14 cellular contexts compared by ENCODE assay signal in genomic region chr5:141881886-141882285, GRCh38. TPM values are rescaled to one million over a fixed set of nuclear protein-coding genes. Genes with fewer than 3 reads are reported as not detected.
DNase-seq lines count a peak whose midpoint lies in the region; ATAC-seq and TF ChIP-seq lines count a peak whose summit lies in the region.
"Had no signal": no experiment of that assay in that cellular context is flagged by ENCODE, and none has a peak within 500 bp of the region (broad histone marks: within the 10 kb centered on the region; RNA-seq: fewer than 3 reads in every experiment).

No MANE protein-coding gene starts in this region.

- H3K9ac ChIP-seq in mesendoderm (ENCODE audit: low read length) = no peak overlapping the region

- no peak overlapping the region for H2AK5ac ChIP-seq in mesendoderm (ENCODE audit: low read length)

- no peak overlapping the region for H2BK5ac ChIP-seq in mesendoderm (ENCODE audit: low read length)

- TF ChIP-seq POLR2A in transverse colon (IDR thresholded peaks at IDR 0.05) (no peak), thyroid gland (IDR thresholded peaks at IDR 0.05) (no peak)

- H3K79me2 ChIP-seq in mesendoderm (ENCODE audit: control insufficient read depth, insufficient read depth, low read length) = peaks cover 7% of the 10 kb centered on the region

- intact Hi-C loops in heart right ventricle (cut with DNase I) = loop anchor here in 9 of 10 donors (2.0 to 10.0 kb wide), 14 partner anchors 33 to 200 kb away; partner anchors contain the start of genes PCDH12 (in 6 of the 9), ARAP3 (in 1 of the 9), DELE1 (in 1 of the 9) and RNF14 (in 1 of the 9)
- intact Hi-C loops in cardiac septum (cut with DNase I) = loop anchor here (2.0 to 5.0 kb wide), 3 partner anchors 40 to 119 kb away; partner anchors contain the start of genes DELE1 and PCDH12
- intact Hi-C loops in dorsolateral prefrontal cortex (cut with DNase I) = loop anchor here (2.0 to 5.0 kb wide), 4 partner anchors 33 to 80 kb away; partner anchors contain the start of gene DELE1 (in 1 of the 2)
- intact Hi-C loops in transverse colon (cut with DNase I; ENCODE audit: low total_unique reads) = no loop called here
- intact Hi-C loops in thyroid gland (cut with DNase I) = loop anchor here (10.0 kb wide), 1 partner anchor 73 kb away; the partner anchor contains the start of gene PCDH12

- TF ChIP-seq EP300 in transverse colon (IDR thresholded peaks at IDR 0.05; ENCODE audit: low read depth) = no peak

- H3K18ac ChIP-seq in mesendoderm (ENCODE audit: low read length) = no peak overlapping the region

- H3K4me3 ChIP-seq in heart right ventricle (peak overlapping the region in 1 of 10 donors; percentile 12), dorsolateral prefrontal cortex (peak overlapping the region in 26 of 59 donors; percentile 3 to 92 (median 62)), mesendoderm (ENCODE audit: low read length) (no peak overlapping the region), transverse colon (no peak overlapping the region), thyroid gland (replicated peaks in 1 of 3) (no peak overlapping the region)
- H3K4me3 ChIP-seq: thoracic aorta had no signal

- H4K8ac ChIP-seq in mesendoderm (ENCODE audit: low read depth, low read length) = no peak overlapping the region

- no peaks in the 10 kb centered on the region for H3K36me3 ChIP-seq in heart right ventricle
- no peaks in the 10 kb centered on the region for H3K36me3 ChIP-seq in mesendoderm (ENCODE audit: control insufficient read depth, insufficient read depth, low read length)
- no peaks in the 10 kb centered on the region for H3K36me3 ChIP-seq in transverse colon
- no peaks in the 10 kb centered on the region for H3K36me3 ChIP-seq in thyroid gland
- H3K36me3 ChIP-seq: thoracic aorta had no signal

- no peak for TF ChIP-seq CTCF in heart right ventricle (IDR thresholded peaks at IDR 0.05)
- no peak for TF ChIP-seq CTCF in dorsolateral prefrontal cortex (IDR thresholded peaks at IDR 0.05 in 54 of 56, conservative IDR thresholded peaks at IDR 0.05 in 2 of 56; ENCODE audit: low read depth in 1 of 56, partially characterized antibody in 56 of 56)
- TF ChIP-seq CTCF in transverse colon (IDR thresholded peaks at IDR 0.05) = no peak
- no peak for TF ChIP-seq CTCF in thyroid gland (IDR thresholded peaks at IDR 0.05)

- H3K79me1 ChIP-seq in mesendoderm (ENCODE audit: low read length) = peaks cover 5% of the 10 kb centered on the region

- no peak for ATAC-seq in heart right ventricle
- no peak for ATAC-seq in GM21737 (IDR thresholded peaks at IDR 0.05; ENCODE audit: unreplicated experiment)
- ATAC-seq: Panc1 had no signal

- no peak overlapping the region for H3K23ac ChIP-seq in mesendoderm (ENCODE audit: low read length)

- no peak overlapping the region for H3K4ac ChIP-seq in mesendoderm (ENCODE audit: low read depth, low read length)

- no peak overlapping the region for H3K4me2 ChIP-seq in mesendoderm (ENCODE audit: low read length)

- H4K5ac ChIP-seq in mesendoderm (ENCODE audit: low read length) = no peak overlapping the region

- H3K27me3 ChIP-seq in heart right ventricle (peaks cover 8 to 86% (median 45%) of the 10 kb centered on the region in 7 donors), dorsolateral prefrontal cortex (no peaks in the 10 kb centered on the region), mesendoderm (ENCODE audit: insufficient read depth, low read length, poor library complexity) (no peaks in the 10 kb centered on the region), transverse colon (peaks cover 41% of the 10 kb centered on the region), thyroid gland (no peaks in the 10 kb centered on the region)

- H2BK120ac ChIP-seq in mesendoderm (ENCODE audit: low read depth, low read length) = no peak overlapping the region

- WGBS in heart right ventricle, 2 donors = 28 to 29% methylated on average over 4 of the region's 4 CpGs
- WGBS in mesendoderm (ENCODE audit: extremely low coverage, insufficient coverage, low lambda C conversion rate) = no CpG with 5 or more reads among the region's 4 CpGs
- WGBS in transverse colon (ENCODE audit: low coverage in 1 of 2), 2 donors = 36 to 86% methylated on average over 1 to 4 of the region's 4 CpGs
- 24 to 27% methylated on average over 4 of the region's 4 CpGs for WGBS in thyroid gland, 2 donors

- H3K56ac ChIP-seq in mesendoderm (ENCODE audit: low read length) = no peak overlapping the region

- H3K4me1 ChIP-seq in heart right ventricle = peaks cover 5 to 65% (median 45%) of the 10 kb centered on the region in 9 donors
- peaks cover 17% of the 10 kb centered on the region for H3K4me1 ChIP-seq in mesendoderm (ENCODE audit: control insufficient read depth, low read depth, low read length)
- H3K4me1 ChIP-seq in transverse colon = peaks cover under 1 to 29% (median 12%) of the 10 kb centered on the region in 4 donors
- H3K4me1 ChIP-seq in thyroid gland = peaks cover 11 to 15% of the 10 kb centered on the region in 2 donors

- no peak for DNase-seq in heart right ventricle
- DNase-seq in cardiac septum (ENCODE audit: low spot score) = no peak
- DNase-seq in dorsolateral prefrontal cortex = peak in 1 of 10 donors; percentile 31
- peak; percentile 80 for DNase-seq in mesendoderm
- no peak for DNase-seq in transverse colon
- DNase-seq in thyroid gland = no peak
- DNase-seq in amygdala (lab: John Stamatoyannopoulos, UW) = no peak
- DNase-seq: activated naive CD4-positive, alpha-beta T cell; effector CD4-positive, alpha-beta T cell; GF-D8 had no signal

- H2BK15ac ChIP-seq in mesendoderm (replicated peaks; ENCODE audit: low read depth) = no peak overlapping the region

- H3K27ac ChIP-seq in heart right ventricle (peak overlapping the region; percentile 50 to 97 (median 86)), dorsolateral prefrontal cortex (peak overlapping the region; percentile 90 to 99 (median 98)), mesendoderm (ENCODE audit: low read depth, low read length) (peak overlapping the region; percentile 17), transverse colon (peak overlapping the region in 3 of 4 donors; percentile 11 to 51 (median 23)), thyroid gland (no peak overlapping the region)

- H3K9me3 ChIP-seq in heart right ventricle (no peaks in the 10 kb centered on the region), transverse colon (no peaks in the 10 kb centered on the region), thyroid gland (no peaks in the 10 kb centered on the region)
- H3K9me3 ChIP-seq: thoracic aorta had no signal

- in situ Hi-C loops in transverse colon (cut with MboI; ENCODE audit: low pct_ligation_motif_present in 1 of 4, low pct_unique_long_range_greater_than_20kb in 1 of 4, low sequenced_read_pairs in 3 of 4) = loop anchor here (5.0 to 10.0 kb wide), 5 partner anchors 73 to 180 kb away; partner anchors contain the start of gene PCDH12 (in 2 of the 4)

RNA-seq across cellular contexts. Expression of gene PCDH1, which starts 3.7 kb away (rescaled TPM):
- total RNA-seq in heart right ventricle (10 to 100 TPM in 9 of 10 donors, 1 to 10 TPM in 1; 8.4 to 45.8 (median 17.9) TPM), cardiac septum (16.9 TPM), dorsolateral prefrontal cortex (100 to 1,000 TPM in 12 of 120 experiments, 10 to 100 TPM in 108; 37.8 to 132 (median 87.1) TPM), transverse colon (100 to 1,000 TPM in 3 of 4 donors, 10 to 100 TPM in 1; 92.5 to 217 (median 164) TPM), thyroid gland (10 to 100 TPM; 23.4 to 76.2 (median 37.5) TPM)
- polyA plus RNA-seq in heart right ventricle = 10 to 100 TPM; 16.2 to 21.6 TPM
- 11.8 TPM for polyA plus RNA-seq in mesendoderm (2013, experiment 1 of 2)
- polyA plus RNA-seq in mesendoderm (2013, experiment 2 of 2) = 12.2 TPM
- total RNA-seq: T-helper 1 cell treated with Interleukin-12 subunit alpha and Interleukin-12 subunit beta and Interleukin-4 antibody, amounts not matched to agents 30 ng/mL and 1 ng/mL, for 36 hours had no signal

RNA-seq across cellular contexts. Expression of gene DELE1, which starts 41.8 kb away (rescaled TPM):
- total RNA-seq in heart right ventricle = 100 to 1,000 TPM in 6 of 10 donors, 10 to 100 TPM in 4; 82.1 to 192 (median 141) TPM
- 10 to 100 TPM; 50.1 to 69.8 TPM for polyA plus RNA-seq in heart right ventricle
- 115 TPM for total RNA-seq in cardiac septum
- total RNA-seq in dorsolateral prefrontal cortex = 100 to 1,000 TPM in 11 of 120 experiments, 10 to 100 TPM in 109; 54.4 to 110 (median 82.7) TPM
- polyA plus RNA-seq in mesendoderm (2013, experiment 1 of 2) = 29.3 TPM
- 30.5 TPM for polyA plus RNA-seq in mesendoderm (2013, experiment 2 of 2)
- total RNA-seq in transverse colon = 100 to 1,000 TPM in 3 of 4 donors, 10 to 100 TPM in 1; 92.6 to 270 (median 126) TPM
- total RNA-seq in thyroid gland = 100 to 1,000 TPM in 1 of 4 donors, 10 to 100 TPM in 3; 68.5 to 130 (median 85.1) TPM

Comparison
In these comparisons a context has a peak if more than half of its experiments do, and no peak if none do; other contexts are left out.
1. H3K27ac ChIP-seq: peak in heart right ventricle (10 of 10), dorsolateral prefrontal cortex (59 of 59), mesendoderm (single experiment) and transverse colon (3 of 4); none in thyroid gland (0 of 3).